Comparison of ENCODE assay signal across 1 cellular context in the genomic region with DNA sequence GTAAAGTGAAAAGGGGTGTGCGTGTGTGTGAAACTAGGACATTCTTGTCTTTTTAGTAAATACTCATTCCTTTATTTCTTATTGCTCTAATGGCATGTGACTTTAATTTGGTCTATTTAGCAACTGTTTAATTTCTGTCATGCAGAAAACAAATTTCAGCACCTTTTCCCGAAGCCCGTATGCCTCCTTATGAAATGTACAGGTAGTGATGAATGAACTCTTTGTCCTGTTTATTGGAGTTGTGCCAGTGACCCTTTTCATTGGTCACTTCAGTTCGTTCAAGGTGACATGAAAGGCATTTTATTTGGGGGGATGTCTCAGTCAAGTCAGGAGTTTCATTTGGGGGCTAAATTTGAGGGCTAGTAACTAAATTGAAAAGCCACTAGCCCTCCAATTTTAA.
TF ChIP-seq lines count a peak whose summit lies in the region.

No MANE protein-coding gene starts in this region.

TF ChIP-seq in HepG2, 621 proteins besides CTCF, POLR2A, EP300 and RAD21 (continued from another document and continues in another):
- TF ChIP-seq, protein P1, sequence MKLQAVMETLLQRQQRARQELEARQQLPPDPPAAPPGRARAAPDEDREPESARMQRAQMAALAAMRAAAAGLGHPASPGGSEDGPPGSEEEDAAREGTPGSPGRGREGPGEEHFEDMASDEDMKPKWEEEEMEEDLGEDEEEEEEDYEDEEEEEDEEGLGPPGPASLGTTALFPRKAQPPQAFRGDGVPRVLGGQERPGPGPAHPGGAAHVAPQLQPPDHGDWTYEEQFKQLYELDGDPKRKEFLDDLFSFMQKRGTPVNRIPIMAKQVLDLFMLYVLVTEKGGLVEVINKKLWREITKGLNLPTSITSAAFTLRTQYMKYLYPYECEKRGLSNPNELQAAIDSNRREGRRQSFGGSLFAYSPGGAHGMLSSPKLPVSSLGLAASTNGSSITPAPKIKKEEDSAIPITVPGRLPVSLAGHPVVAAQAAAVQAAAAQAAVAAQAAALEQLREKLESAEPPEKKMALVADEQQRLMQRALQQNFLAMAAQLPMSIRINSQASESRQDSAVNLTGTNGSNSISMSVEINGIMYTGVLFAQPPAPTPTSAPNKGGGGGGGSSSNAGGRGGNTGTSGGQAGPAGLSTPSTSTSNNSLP (IDR thresholded peaks at IDR 0.05; ENCODE audit: low read depth, low read length), result peak; percentile 13; the same call in 1 of the 2 replicates
- TF ChIP-seq, protein P2, sequence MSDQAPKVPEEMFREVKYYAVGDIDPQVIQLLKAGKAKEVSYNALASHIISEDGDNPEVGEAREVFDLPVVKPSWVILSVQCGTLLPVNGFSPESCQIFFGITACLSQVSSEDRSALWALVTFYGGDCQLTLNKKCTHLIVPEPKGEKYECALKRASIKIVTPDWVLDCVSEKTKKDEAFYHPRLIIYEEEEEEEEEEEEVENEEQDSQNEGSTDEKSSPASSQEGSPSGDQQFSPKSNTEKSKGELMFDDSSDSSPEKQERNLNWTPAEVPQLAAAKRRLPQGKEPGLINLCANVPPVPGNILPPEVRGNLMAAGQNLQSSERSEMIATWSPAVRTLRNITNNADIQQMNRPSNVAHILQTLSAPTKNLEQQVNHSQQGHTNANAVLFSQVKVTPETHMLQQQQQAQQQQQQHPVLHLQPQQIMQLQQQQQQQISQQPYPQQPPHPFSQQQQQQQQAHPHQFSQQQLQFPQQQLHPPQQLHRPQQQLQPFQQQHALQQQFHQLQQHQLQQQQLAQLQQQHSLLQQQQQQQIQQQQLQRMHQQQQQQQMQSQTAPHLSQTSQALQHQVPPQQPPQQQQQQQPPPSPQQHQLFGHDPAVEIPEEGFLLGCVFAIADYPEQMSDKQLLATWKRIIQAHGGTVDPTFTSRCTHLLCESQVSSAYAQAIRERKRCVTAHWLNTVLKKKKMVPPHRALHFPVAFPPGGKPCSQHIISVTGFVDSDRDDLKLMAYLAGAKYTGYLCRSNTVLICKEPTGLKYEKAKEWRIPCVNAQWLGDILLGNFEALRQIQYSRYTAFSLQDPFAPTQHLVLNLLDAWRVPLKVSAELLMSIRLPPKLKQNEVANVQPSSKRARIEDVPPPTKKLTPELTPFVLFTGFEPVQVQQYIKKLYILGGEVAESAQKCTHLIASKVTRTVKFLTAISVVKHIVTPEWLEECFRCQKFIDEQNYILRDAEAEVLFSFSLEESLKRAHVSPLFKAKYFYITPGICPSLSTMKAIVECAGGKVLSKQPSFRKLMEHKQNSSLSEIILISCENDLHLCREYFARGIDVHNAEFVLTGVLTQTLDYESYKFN (CRISPR knock-in tag; conservative IDR thresholded peaks at IDR 0.05), result peak; percentile 31; the same call in 1 of the 2 replicates
- TF ChIP-seq, protein P3, sequence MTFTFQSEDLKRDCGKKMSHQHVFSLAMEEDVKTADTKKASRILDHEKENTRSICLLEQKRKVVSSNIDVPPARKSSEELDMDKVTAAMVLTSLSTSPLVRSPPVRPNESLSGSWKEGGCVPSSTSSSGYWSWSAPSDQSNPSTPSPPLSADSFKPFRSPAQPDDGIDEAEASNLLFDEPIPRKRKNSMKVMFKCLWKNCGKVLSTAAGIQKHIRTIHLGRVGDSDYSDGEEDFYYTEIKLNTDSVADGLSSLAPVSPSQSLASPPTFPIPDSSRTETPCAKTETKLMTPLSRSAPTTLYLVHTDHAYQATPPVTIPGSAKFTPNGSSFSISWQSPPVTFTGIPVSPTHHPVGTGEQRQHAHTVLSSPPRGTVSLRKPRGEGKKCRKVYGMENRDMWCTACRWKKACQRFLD (CRISPR knock-in tag; IDR thresholded peaks at IDR 0.05; ENCODE audit: borderline replicate concordance), result no peak
- TF ChIP-seq CHCHD3 (CRISPR knock-in tag; IDR thresholded peaks at IDR 0.05) (no peak), ZNF207 (IDR thresholded peaks at IDR 0.05; ENCODE audit: borderline replicate concordance) (no peak), DPF2 (CRISPR knock-in tag; IDR thresholded peaks at IDR 0.05; ENCODE audit: borderline replicate concordance, low read depth) (no peak), ZBTB42 (CRISPR knock-in tag; IDR thresholded peaks at IDR 0.05) (no peak), ZNF292 (CRISPR knock-in tag; IDR thresholded peaks at IDR 0.05; ENCODE audit: borderline replicate concordance, low read depth) (no peak), ZNF670 (CRISPR knock-in tag; IDR thresholded peaks at IDR 0.05; ENCODE audit: borderline replicate concordance) (no peak), ZNF839 (CRISPR knock-in tag; IDR thresholded peaks at IDR 0.05; ENCODE audit: borderline replicate concordance) (no peak), ZNF772 (CRISPR knock-in tag; IDR thresholded peaks at IDR 0.05) (no peak), MED8 (CRISPR knock-in tag; IDR thresholded peaks at IDR 0.05; ENCODE audit: insufficient replicate concordance) (no peak), ZNF674 (CRISPR knock-in tag; IDR thresholded peaks at IDR 0.05; ENCODE audit: low read depth) (no peak), FOXJ3 (CRISPR knock-in tag; IDR thresholded peaks at IDR 0.05; ENCODE audit: borderline replicate concordance) (peak; percentile 11; the same call in 1 of the 2 replicates), MYNN (CRISPR knock-in tag; IDR thresholded peaks at IDR 0.05; ENCODE audit: low read depth) (no peak), CREM (IDR thresholded peaks at IDR 0.05) (0 out of 2 replicates have a peak, but pooled peaks have one; percentile 12), CREM (CRISPR knock-in tag; IDR thresholded peaks at IDR 0.05) (no peak), SOX13 (IDR thresholded peaks at IDR 0.05) (no peak), SOX13 (CRISPR knock-in tag; conservative IDR thresholded peaks at IDR 0.05 in 1 of 2, IDR thresholded peaks at IDR 0.05 in 1 of 2) (peak in 1 of 2 experiments; percentile 36; a peak in 1 of 4 replicates), NFATC3 (CRISPR knock-in tag; IDR thresholded peaks at IDR 0.05) (no peak), GTF3A (CRISPR knock-in tag; conservative IDR thresholded peaks at IDR 0.05) (no peak), RARA (CRISPR knock-in tag; IDR thresholded peaks at IDR 0.05) (peak; percentile 31; the same call in 1 of the 2 replicates), ZNF24 (IDR thresholded peaks at IDR 0.05) (no peak), PTBP1 (IDR thresholded peaks at IDR 0.05; ENCODE audit: low read depth, low read length, poor library complexity, severe bottlenecking) (no peak)
- TF ChIP-seq, protein P4, sequence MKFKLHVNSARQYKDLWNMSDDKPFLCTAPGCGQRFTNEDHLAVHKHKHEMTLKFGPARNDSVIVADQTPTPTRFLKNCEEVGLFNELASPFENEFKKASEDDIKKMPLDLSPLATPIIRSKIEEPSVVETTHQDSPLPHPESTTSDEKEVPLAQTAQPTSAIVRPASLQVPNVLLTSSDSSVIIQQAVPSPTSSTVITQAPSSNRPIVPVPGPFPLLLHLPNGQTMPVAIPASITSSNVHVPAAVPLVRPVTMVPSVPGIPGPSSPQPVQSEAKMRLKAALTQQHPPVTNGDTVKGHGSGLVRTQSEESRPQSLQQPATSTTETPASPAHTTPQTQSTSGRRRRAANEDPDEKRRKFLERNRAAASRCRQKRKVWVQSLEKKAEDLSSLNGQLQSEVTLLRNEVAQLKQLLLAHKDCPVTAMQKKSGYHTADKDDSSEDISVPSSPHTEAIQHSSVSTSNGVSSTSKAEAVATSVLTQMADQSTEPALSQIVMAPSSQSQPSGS (CRISPR knock-in tag; IDR thresholded peaks at IDR 0.05), result no peak
- TF ChIP-seq, protein P5, sequence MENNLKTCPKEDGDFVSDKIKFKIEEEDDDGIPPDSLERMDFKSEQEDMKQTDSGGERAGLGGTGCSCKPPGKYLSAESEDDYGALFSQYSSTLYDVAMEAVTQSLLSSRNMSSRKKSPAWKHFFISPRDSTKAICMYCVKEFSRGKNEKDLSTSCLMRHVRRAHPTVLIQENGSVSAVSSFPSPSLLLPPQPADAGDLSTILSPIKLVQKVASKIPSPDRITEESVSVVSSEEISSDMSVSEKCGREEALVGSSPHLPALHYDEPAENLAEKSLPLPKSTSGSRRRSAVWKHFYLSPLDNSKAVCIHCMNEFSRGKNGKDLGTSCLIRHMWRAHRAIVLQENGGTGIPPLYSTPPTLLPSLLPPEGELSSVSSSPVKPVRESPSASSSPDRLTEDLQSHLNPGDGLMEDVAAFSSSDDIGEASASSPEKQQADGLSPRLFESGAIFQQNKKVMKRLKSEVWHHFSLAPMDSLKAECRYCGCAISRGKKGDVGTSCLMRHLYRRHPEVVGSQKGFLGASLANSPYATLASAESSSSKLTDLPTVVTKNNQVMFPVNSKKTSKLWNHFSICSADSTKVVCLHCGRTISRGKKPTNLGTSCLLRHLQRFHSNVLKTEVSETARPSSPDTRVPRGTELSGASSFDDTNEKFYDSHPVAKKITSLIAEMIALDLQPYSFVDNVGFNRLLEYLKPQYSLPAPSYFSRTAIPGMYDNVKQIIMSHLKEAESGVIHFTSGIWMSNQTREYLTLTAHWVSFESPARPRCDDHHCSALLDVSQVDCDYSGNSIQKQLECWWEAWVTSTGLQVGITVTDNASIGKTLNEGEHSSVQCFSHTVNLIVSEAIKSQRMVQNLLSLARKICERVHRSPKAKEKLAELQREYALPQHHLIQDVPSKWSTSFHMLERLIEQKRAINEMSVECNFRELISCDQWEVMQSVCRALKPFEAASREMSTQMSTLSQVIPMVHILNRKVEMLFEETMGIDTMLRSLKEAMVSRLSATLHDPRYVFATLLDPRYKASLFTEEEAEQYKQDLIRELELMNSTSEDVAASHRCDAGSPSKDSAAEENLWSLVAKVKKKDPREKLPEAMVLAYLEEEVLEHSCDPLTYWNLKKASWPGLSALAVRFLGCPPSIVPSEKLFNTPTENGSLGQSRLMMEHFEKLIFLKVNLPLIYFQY (CRISPR knock-in tag; IDR thresholded peaks at IDR 0.05; ENCODE audit: borderline replicate concordance), result no peak
- TF ChIP-seq, protein P6, sequence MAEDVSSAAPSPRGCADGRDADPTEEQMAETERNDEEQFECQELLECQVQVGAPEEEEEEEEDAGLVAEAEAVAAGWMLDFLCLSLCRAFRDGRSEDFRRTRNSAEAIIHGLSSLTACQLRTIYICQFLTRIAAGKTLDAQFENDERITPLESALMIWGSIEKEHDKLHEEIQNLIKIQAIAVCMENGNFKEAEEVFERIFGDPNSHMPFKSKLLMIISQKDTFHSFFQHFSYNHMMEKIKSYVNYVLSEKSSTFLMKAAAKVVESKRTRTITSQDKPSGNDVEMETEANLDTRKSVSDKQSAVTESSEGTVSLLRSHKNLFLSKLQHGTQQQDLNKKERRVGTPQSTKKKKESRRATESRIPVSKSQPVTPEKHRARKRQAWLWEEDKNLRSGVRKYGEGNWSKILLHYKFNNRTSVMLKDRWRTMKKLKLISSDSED (CRISPR knock-in tag; IDR thresholded peaks at IDR 0.05), result no peak
- TF ChIP-seq, protein P7, sequence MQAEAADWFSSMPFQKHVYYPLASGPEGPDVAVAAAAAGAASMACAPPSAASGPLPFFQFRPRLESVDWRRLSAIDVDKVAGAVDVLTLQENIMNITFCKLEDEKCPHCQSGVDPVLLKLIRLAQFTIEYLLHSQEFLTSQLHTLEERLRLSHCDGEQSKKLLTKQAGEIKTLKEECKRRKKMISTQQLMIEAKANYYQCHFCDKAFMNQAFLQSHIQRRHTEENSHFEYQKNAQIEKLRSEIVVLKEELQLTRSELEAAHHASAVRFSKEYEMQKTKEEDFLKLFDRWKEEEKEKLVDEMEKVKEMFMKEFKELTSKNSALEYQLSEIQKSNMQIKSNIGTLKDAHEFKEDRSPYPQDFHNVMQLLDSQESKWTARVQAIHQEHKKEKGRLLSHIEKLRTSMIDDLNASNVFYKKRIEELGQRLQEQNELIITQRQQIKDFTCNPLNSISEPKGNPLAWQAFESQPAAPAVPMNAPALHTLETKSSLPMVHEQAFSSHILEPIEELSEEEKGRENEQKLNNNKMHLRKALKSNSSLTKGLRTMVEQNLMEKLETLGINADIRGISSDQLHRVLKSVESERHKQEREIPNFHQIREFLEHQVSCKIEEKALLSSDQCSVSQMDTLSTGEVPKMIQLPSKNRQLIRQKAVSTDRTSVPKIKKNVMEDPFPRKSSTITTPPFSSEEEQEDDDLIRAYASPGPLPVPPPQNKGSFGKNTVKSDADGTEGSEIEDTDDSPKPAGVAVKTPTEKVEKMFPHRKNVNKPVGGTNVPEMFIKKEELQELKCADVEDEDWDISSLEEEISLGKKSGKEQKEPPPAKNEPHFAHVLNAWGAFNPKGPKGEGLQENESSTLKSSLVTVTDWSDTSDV (CRISPR knock-in tag; IDR thresholded peaks at IDR 0.05), result no peak
- TF ChIP-seq, protein P8, sequence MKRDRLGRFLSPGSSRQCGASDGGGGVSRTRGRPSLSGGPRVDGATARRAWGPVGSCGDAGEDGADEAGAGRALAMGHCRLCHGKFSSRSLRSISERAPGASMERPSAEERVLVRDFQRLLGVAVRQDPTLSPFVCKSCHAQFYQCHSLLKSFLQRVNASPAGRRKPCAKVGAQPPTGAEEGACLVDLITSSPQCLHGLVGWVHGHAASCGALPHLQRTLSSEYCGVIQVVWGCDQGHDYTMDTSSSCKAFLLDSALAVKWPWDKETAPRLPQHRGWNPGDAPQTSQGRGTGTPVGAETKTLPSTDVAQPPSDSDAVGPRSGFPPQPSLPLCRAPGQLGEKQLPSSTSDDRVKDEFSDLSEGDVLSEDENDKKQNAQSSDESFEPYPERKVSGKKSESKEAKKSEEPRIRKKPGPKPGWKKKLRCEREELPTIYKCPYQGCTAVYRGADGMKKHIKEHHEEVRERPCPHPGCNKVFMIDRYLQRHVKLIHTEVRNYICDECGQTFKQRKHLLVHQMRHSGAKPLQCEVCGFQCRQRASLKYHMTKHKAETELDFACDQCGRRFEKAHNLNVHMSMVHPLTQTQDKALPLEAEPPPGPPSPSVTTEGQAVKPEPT (CRISPR knock-in tag; IDR thresholded peaks at IDR 0.05; ENCODE audit: low read depth), result no peak
- TF ChIP-seq, protein P9, sequence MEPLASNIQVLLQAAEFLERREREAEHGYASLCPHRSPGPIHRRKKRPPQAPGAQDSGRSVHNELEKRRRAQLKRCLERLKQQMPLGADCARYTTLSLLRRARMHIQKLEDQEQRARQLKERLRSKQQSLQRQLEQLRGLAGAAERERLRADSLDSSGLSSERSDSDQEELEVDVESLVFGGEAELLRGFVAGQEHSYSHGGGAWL (CRISPR knock-in tag; IDR thresholded peaks at IDR 0.05), result no peak
- TF ChIP-seq, protein P10, sequence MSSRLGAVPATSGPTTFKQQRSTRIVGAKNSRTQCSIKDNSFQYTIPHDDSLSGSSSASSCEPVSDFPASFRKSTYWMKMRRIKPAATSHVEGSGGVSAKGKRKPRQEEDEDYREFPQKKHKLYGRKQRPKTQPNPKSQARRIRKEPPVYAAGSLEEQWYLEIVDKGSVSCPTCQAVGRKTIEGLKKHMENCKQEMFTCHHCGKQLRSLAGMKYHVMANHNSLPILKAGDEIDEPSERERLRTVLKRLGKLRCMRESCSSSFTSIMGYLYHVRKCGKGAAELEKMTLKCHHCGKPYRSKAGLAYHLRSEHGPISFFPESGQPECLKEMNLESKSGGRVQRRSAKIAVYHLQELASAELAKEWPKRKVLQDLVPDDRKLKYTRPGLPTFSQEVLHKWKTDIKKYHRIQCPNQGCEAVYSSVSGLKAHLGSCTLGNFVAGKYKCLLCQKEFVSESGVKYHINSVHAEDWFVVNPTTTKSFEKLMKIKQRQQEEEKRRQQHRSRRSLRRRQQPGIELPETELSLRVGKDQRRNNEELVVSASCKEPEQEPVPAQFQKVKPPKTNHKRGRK (CRISPR knock-in tag; IDR thresholded peaks at IDR 0.05), result no peak
